Comparison of ENCODE assay signal across 9 cellular contexts in genomic region chr2:94956797-94957391, GRCh38.
A peak's percentile ranks its signal among the peaks of the same experiment; 100 is the strongest.
DNase-seq lines count a peak whose midpoint lies in the region; ATAC-seq and TF ChIP-seq lines count a peak whose summit lies in the region.
"Had no signal": no experiment of that assay in that cellular context is flagged by ENCODE, and none has a peak within 500 bp of the region (broad histone marks: within the 10 kb centered on the region; RNA-seq: fewer than 3 reads in every experiment).

No MANE protein-coding gene starts in this region.

- no peak overlapping the region for H2BK15ac ChIP-seq in IMR-90 (ENCODE audit: low read depth, low read length)

- no peak for TF ChIP-seq POLR2A in IMR-90 (IDR thresholded peaks at IDR 0.05; ENCODE audit: low read depth, low read length)
- TF ChIP-seq POLR2A in suprapubic skin (IDR thresholded peaks at IDR 0.05): no peak

- no peaks in the 10 kb centered on the region for H3K36me3 Mint-ChIP-seq in mesothelial cell of epicardium

- no peaks in the 10 kb centered on the region for H3K4me1 Mint-ChIP-seq in mesothelial cell of epicardium

- no peak overlapping the region for H3K4ac ChIP-seq in IMR-90 (ENCODE audit: low read depth, low read length)

- H3K9me3 Mint-ChIP-seq in mesothelial cell of epicardium: peaks cover 19% of the 10 kb centered on the region
- H3K9me3 Mint-ChIP-seq: T-helper 1 cell treated with Interleukin-12 subunit alpha and Interleukin-12 subunit beta and Interleukin-4 antibody, amounts not matched to agents 30 μg/mL and 1 μg/mL, for 36 hours had no signal

- peak; percentile 65 for DNase-seq in COLO829 (ENCODE audit: low spot score)
- peak; percentile 15 for DNase-seq in IMR-90
- DNase-seq in T-helper 9 cell: peak; percentile 12
- no peak for DNase-seq in coronary artery (ENCODE audit: low spot score)
- no peak for DNase-seq in mesothelial cell of epicardium (ENCODE audit: low spot score in 2 of 2, unreplicated experiment in 2 of 2)
- DNase-seq in upper lobe of right lung: no peak
- DNase-seq in suprapubic skin (ENCODE audit: low spot score in 2 of 2): no peak

- H4K91ac ChIP-seq in IMR-90 (ENCODE audit: insufficient read depth, low read depth, low read length): no peak overlapping the region

- TF ChIP-seq RAD21 in IMR-90 (IDR thresholded peaks at IDR 0.05; ENCODE audit: low read length): peak; percentile 49

- H3K4me2 ChIP-seq in IMR-90 (ENCODE audit: low read depth, low read length): no peak overlapping the region

- H2AK5ac ChIP-seq in IMR-90 (ENCODE audit: low read depth, low read length): no peak overlapping the region

- H3K4me3 Mint-ChIP-seq in mesothelial cell of epicardium: no peak overlapping the region
- H3K4me3 Mint-ChIP-seq: T-helper 1 cell treated with Interleukin-12 subunit alpha and Interleukin-12 subunit beta and Interleukin-4 antibody, amounts not matched to agents 30 μg/mL and 1 μg/mL, for 36 hours had no signal

- no CpG with 5 or more reads among the region's 6 CpGs for WGBS in IMR-90 (ENCODE audit: extremely low coverage in 2 of 2, insufficient read length in 1 of 2), 2 experiments
- WGBS in suprapubic skin: 12% methylated on average over 6 of the region's 6 CpGs

- H3K27me3 ChIP-seq in IMR-90 (ENCODE audit: control insufficient read depth, insufficient read depth, low read length) (peaks cover 4% of the 10 kb centered on the region; the same call in 1 of the 2 replicates), upper lobe of right lung (peaks cover 22% of the 10 kb centered on the region), suprapubic skin (peaks cover 4% of the 10 kb centered on the region)

- no TSS peak for BruUV-seq in IMR-90 (replicated peaks; lab: Mats Ljungman, UMichigan)

- no peak overlapping the region for H3K4me3 ChIP-seq in IMR-90 (ENCODE audit: insufficient read depth, low read depth, low read length)
- H3K4me3 ChIP-seq in coronary artery: no peak overlapping the region
- H3K4me3 ChIP-seq in upper lobe of right lung: no peak overlapping the region
- H3K4me3 ChIP-seq in suprapubic skin: no peak overlapping the region

- POLR2A ChIA-PET in IMR-90 (lab: Charles Lee; ENCODE audit: unreplicated experiment): no interaction called here

- dilution Hi-C loops in IMR-90 (cut with HindIII; ENCODE audit: low sequenced_read_pairs, unreplicated experiment): no loop called here

- no peaks in the 10 kb centered on the region for H4K20me1 ChIP-seq in IMR-90 (ENCODE audit: insufficient read depth, low read length)

- TF ChIP-seq EP300 in suprapubic skin (IDR thresholded peaks at IDR 0.05): no peak

- no peaks in the 10 kb centered on the region for H3K9me1 ChIP-seq in IMR-90 (ENCODE audit: insufficient read depth, low read length)

- intact Hi-C loops in IMR-90 (cut with micrococcal nuclease) (loop anchor here (2.0 kb wide), 1 partner anchor 82 kb away; no protein-coding TSS in a partner anchor), upper lobe of right lung (cut with DNase I) (no loop called here)

- H2BK20ac ChIP-seq in IMR-90 (ENCODE audit: low read depth, low read length): no peak overlapping the region

- H3K4me1 ChIP-seq in IMR-90 (ENCODE audit: control insufficient read depth, insufficient read depth, low read length) (no peaks in the 10 kb centered on the region), upper lobe of right lung (no peaks in the 10 kb centered on the region), suprapubic skin (no peaks in the 10 kb centered on the region)

- H3K27ac Mint-ChIP-seq in mesothelial cell of epicardium: no peak overlapping the region
- H3K27ac Mint-ChIP-seq: T-helper 1 cell treated with Interleukin-12 subunit alpha and Interleukin-12 subunit beta and Interleukin-4 antibody, amounts not matched to agents 30 μg/mL and 1 μg/mL, for 36 hours had no signal

- no peak overlapping the region for H4K5ac ChIP-seq in IMR-90 (ENCODE audit: low read depth, low read length)

- no peak overlapping the region for H3K27ac ChIP-seq in IMR-90 (ENCODE audit: insufficient read depth, low read length)
- no peak overlapping the region for H3K27ac ChIP-seq in coronary artery
- no peak overlapping the region for H3K27ac ChIP-seq in upper lobe of right lung
- no peak overlapping the region for H3K27ac ChIP-seq in suprapubic skin

- H3K23ac ChIP-seq in IMR-90 (ENCODE audit: low read depth, low read length): no peak overlapping the region

- H3K56ac ChIP-seq in IMR-90 (ENCODE audit: extremely low read depth, insufficient read depth, low read length): no peak overlapping the region

- no peak overlapping the region for H4K8ac ChIP-seq in IMR-90 (ENCODE audit: low read depth in 2 of 2, low read length in 2 of 2)

- in situ Hi-C loops in IMR-90 (cut with MboI; ENCODE audit: low sequenced_read_pairs): no loop called here

- no peak overlapping the region for H3K18ac ChIP-seq in IMR-90 (ENCODE audit: low read depth, low read length)

- H2AK9ac ChIP-seq in IMR-90 (replicated peaks; ENCODE audit: low read depth, low read length, poor library complexity): no peak overlapping the region

- peak; percentile 90 for ATAC-seq in GM19351 (IDR thresholded peaks at IDR 0.05; ENCODE audit: unreplicated experiment)
- ATAC-seq in IMR-90 (ENCODE audit: low read depth): peak; percentile 93
- peak; percentile 80 for ATAC-seq in upper lobe of right lung

- H3K9ac ChIP-seq in IMR-90 (ENCODE audit: low read depth, low read length): no peak overlapping the region

- H3K36me3 ChIP-seq in IMR-90 (ENCODE audit: control insufficient read depth, insufficient read depth, low read length): no peaks in the 10 kb centered on the region
- H3K36me3 ChIP-seq in upper lobe of right lung: no peaks in the 10 kb centered on the region
- no peaks in the 10 kb centered on the region for H3K36me3 ChIP-seq in suprapubic skin

- no peak overlapping the region for H2BK120ac ChIP-seq in IMR-90 (ENCODE audit: low read depth, low read length)

- H3K14ac ChIP-seq in IMR-90 (replicated peaks; ENCODE audit: low read depth, low read length): no peak overlapping the region

- H3K9me3 ChIP-seq in IMR-90 (ENCODE audit: control insufficient read depth, insufficient read depth, low read length) (no peaks in the 10 kb centered on the region), upper lobe of right lung (no peaks in the 10 kb centered on the region), suprapubic skin (no peaks in the 10 kb centered on the region)

- peak; percentile 76 for TF ChIP-seq CTCF in IMR-90 (conservative IDR thresholded peaks at IDR 0.05; ENCODE audit: low read depth, low read length)
- peak; percentile 58 for TF ChIP-seq CTCF in coronary artery (IDR thresholded peaks at IDR 0.05)
- peak; percentile 83 for TF ChIP-seq CTCF in mesothelial cell of epicardium (IDR thresholded peaks at IDR 0.05; ENCODE audit: unreplicated experiment)
- peak; percentile 85 for TF ChIP-seq CTCF in upper lobe of right lung (IDR thresholded peaks at IDR 0.05)
- peak in 1 of 2 donors; percentile 87 for TF ChIP-seq CTCF in suprapubic skin (IDR thresholded peaks at IDR 0.05)

- no peaks in the 10 kb centered on the region for H3K79me1 ChIP-seq in IMR-90 (ENCODE audit: low read depth in 1 of 2, low read length in 2 of 2)

- CTCF ChIA-PET in IMR-90 (lab: Yijun Ruan, JAX): interaction anchor here (0.6 to 1.9 kb wide), 10 partner anchors 8 to 686 kb away, joined by 3 to 11 read pairs (median 3); no protein-coding TSS in a partner anchor

- peaks cover 4% of the 10 kb centered on the region for H3K27me3 Mint-ChIP-seq in mesothelial cell of epicardium (ENCODE audit: low read depth)

- no peak overlapping the region for H2AFZ ChIP-seq in IMR-90 (replicated peaks; ENCODE audit: low read length, poor library complexity)

- H2BK5ac ChIP-seq in IMR-90 (ENCODE audit: low read depth, low read length, poor library complexity, severe bottlenecking): no peak overlapping the region

TF ChIP-seq in IMR-90, 13 proteins besides CTCF, POLR2A, EP300 and RAD21:
- TF ChIP-seq SMC3 (IDR thresholded peaks at IDR 0.05; ENCODE audit: low read depth, low read length) (peak; percentile 63), BHLHE40 (IDR thresholded peaks at IDR 0.05; ENCODE audit: low read depth, low read length) (no peak)

Comparison
In these comparisons a context has a peak if more than half of its experiments do, and no peak if none do; other contexts are left out.
1. DNase-seq: peak in COLO829 (single experiment), IMR-90 (single experiment) and T-helper 9 cell (single experiment); none in coronary artery (single experiment), mesothelial cell of epicardium (0 of 2), upper lobe of right lung (single experiment) and suprapubic skin (0 of 2).
2. Peak in every context shown above with its lines, with median percentiles within 50 percentile points of each other: ATAC-seq.